ENCODE assay signal across 2 cellular contexts in the genomic region with DNA sequence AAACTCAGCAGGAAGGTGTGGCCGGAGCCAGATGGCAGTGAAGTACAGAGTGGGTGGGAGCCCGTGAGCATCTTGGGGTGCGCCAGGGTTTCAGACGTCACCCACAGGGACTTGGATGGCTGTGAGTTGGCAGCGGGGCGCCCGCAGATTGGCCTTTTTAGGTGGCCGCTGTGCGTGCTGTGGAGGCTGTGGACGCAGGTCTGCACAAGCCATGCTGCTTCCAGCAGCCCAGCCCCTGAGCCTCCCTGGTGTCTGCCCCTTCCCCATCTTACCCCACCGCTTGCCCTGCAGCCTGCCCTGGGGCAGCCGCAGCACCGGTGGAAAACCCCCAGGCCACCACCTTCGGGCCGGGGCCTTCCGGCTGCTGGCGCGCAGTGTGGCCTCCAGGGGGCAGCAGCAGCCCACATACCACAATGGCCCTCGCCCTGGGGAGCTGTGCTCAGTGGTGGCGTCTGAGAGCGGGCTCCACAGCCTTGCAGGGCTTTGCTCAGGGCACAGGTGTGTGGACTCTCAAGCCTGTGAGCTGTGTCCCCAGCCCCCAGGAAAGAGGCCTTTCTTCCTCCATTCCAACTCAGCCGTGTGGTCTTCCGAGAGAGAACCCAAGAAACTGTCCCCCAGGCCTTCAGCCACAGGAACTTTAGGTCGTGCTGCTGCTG.
TF ChIP-seq lines count a peak whose summit lies in the region.

No MANE protein-coding gene starts in this region.

TF ChIP-seq in IMR-90, 13 proteins besides CTCF, POLR2A, EP300 and RAD21 (continued from another document):
- no peak for TF ChIP-seq RFX5 (IDR thresholded peaks at IDR 0.05; ENCODE audit: low read depth, low read length)
- TF ChIP-seq NFE2L2 (IDR thresholded peaks at IDR 0.05; ENCODE audit: low read depth, low read length), result no peak
- TF ChIP-seq CHD1 (IDR thresholded peaks at IDR 0.05; ENCODE audit: low read depth, low read length), result 0 out of 2 replicates have a peak, but pooled peaks have one; percentile 45
- TF ChIP-seq RCOR1 (IDR thresholded peaks at IDR 0.05; ENCODE audit: insufficient replicate concordance, low read length), result no peak
TF ChIP-seq in IMR-90: peak in this region for 3.

TF ChIP-seq in PFSK-1, 5 proteins besides CTCF, POLR2A, EP300 and RAD21:
- TF ChIP-seq, protein P1, sequence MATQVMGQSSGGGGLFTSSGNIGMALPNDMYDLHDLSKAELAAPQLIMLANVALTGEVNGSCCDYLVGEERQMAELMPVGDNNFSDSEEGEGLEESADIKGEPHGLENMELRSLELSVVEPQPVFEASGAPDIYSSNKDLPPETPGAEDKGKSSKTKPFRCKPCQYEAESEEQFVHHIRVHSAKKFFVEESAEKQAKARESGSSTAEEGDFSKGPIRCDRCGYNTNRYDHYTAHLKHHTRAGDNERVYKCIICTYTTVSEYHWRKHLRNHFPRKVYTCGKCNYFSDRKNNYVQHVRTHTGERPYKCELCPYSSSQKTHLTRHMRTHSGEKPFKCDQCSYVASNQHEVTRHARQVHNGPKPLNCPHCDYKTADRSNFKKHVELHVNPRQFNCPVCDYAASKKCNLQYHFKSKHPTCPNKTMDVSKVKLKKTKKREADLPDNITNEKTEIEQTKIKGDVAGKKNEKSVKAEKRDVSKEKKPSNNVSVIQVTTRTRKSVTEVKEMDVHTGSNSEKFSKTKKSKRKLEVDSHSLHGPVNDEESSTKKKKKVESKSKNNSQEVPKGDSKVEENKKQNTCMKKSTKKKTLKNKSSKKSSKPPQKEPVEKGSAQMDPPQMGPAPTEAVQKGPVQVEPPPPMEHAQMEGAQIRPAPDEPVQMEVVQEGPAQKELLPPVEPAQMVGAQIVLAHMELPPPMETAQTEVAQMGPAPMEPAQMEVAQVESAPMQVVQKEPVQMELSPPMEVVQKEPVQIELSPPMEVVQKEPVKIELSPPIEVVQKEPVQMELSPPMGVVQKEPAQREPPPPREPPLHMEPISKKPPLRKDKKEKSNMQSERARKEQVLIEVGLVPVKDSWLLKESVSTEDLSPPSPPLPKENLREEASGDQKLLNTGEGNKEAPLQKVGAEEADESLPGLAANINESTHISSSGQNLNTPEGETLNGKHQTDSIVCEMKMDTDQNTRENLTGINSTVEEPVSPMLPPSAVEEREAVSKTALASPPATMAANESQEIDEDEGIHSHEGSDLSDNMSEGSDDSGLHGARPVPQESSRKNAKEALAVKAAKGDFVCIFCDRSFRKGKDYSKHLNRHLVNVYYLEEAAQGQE (IDR thresholded peaks at IDR 0.05; ENCODE audit: insufficient read depth in 1 of 2, low read depth in 2 of 2, low read length in 2 of 2), result no peak
- TF ChIP-seq TAF1 (IDR thresholded peaks at IDR 0.05; ENCODE audit: borderline replicate concordance, insufficient read depth, low read length) (no peak), POLR2AphosphoS5 (IDR thresholded peaks at IDR 0.05; ENCODE audit: low read depth, low read length) (no peak), SIN3A (IDR thresholded peaks at IDR 0.05; ENCODE audit: borderline replicate concordance, insufficient read depth, low read length) (no peak), FOXP2 (optimal IDR thresholded peaks at IDR 0.05; ENCODE audit: borderline replicate concordance, extremely low read depth, extremely low read length, insufficient read depth) (peak; percentile 91)
